In the genomic region with DNA sequence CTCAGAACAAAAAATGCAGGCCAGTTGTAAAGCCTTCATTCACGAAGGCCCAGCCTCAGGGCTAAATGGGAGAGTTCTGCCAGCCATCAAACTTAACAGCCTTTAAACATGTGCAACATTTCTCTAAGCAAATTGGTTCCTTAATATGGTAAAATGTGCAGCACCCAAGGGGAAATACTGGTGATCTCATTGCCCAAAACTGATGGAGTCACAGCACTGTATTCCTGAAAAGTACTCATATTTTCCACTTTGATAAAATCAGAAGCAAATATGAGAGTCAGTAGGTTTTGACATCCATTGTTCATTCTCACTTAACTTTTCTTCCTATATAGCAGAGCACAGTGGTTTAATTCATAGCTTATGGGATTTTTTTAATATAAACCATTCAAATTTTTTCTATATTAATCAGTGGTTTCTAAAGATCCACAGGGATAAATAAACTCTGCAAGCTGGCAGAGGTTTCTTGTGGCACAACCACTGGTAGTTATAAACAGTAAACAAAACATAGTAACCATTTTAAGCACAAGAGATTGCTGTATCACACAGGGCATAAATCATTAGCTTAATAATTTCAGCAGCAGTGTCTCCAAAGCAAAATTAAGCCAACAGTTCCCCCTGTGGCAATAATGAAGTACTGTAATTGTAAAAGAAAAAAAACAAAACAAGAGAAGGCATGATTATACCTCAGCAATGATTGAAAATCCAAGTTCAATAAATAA, we compare ENCODE assay signal across 8 cellular contexts.
DNase-seq lines count a peak whose midpoint lies in the region; ATAC-seq and TF ChIP-seq lines count a peak whose summit lies in the region.

No MANE protein-coding gene starts in this region.

- no peak overlapping the region for H3K23ac ChIP-seq in trophoblast cell (ENCODE audit: low read length)

- H3K36me3 ChIP-seq in esophagus muscularis mucosa (no peaks in the 10 kb centered on the region), trophoblast cell (ENCODE audit: control insufficient read depth in 1 of 2, insufficient read depth in 2 of 2, low read length in 2 of 2) (no peaks in the 10 kb centered on the region)

- no peaks in the 10 kb centered on the region for H3K79me1 ChIP-seq in trophoblast cell (ENCODE audit: low read length)

- no peak overlapping the region for H2BK120ac ChIP-seq in trophoblast cell (ENCODE audit: insufficient read depth, low read length, poor library complexity)

- H4K91ac ChIP-seq in trophoblast cell (ENCODE audit: low read depth, low read length) = no peak overlapping the region

- H3K79me2 ChIP-seq in trophoblast cell (ENCODE audit: control insufficient read depth, insufficient read depth, low read length, poor library complexity) = no peaks in the 10 kb centered on the region

- no peak overlapping the region for H2BK5ac ChIP-seq in trophoblast cell (ENCODE audit: low read depth, low read length, poor library complexity)

- H3K27ac ChIP-seq in esophagus muscularis mucosa (replicated peaks in 1 of 4) = no peak overlapping the region
- peak overlapping the region; percentile 49 for H3K27ac ChIP-seq in trophoblast cell (ENCODE audit: low read depth, low read length)

- no peak overlapping the region for H4K8ac ChIP-seq in trophoblast cell (ENCODE audit: low read depth, low read length)

- no peak overlapping the region for H3K4me2 ChIP-seq in trophoblast cell (ENCODE audit: low read length)

- no peak for TF ChIP-seq POLR2A in esophagus muscularis mucosa (IDR thresholded peaks at IDR 0.05; ENCODE audit: low read depth)

- no peak for ATAC-seq in GM21381 (IDR thresholded peaks at IDR 0.05; ENCODE audit: unreplicated experiment)

- H2BK12ac ChIP-seq in trophoblast cell (ENCODE audit: low read length) = no peak overlapping the region

- no peak for TF ChIP-seq EP300 in esophagus muscularis mucosa (IDR thresholded peaks at IDR 0.05)

- H3K4me1 ChIP-seq in esophagus muscularis mucosa (peaks cover 0 to 15% (median 9%) of the 10 kb centered on the region in 4 donors), trophoblast cell (ENCODE audit: control insufficient read depth in 1 of 2, insufficient read depth in 2 of 2, low read length in 2 of 2) (peaks cover 3 to 6% of the 10 kb centered on the region in 2 experiments)

- no peak overlapping the region for H2AK5ac ChIP-seq in trophoblast cell (ENCODE audit: low read length)

- no peaks in the 10 kb centered on the region for H3K9me3 ChIP-seq in esophagus muscularis mucosa
- H3K9me3 ChIP-seq in trophoblast cell (ENCODE audit: insufficient read depth, low read depth, low read length) = peaks cover 5% of the 10 kb centered on the region

- H4K12ac ChIP-seq in trophoblast cell (ENCODE audit: low read depth, low read length) = no peak overlapping the region

- H3K4me3 ChIP-seq in esophagus muscularis mucosa = no peak overlapping the region
- H3K4me3 ChIP-seq in trophoblast cell (ENCODE audit: low read depth, low read length) = no peak overlapping the region

- H3K18ac ChIP-seq in trophoblast cell (ENCODE audit: low read length) = no peak overlapping the region

- WGBS in esophagus muscularis mucosa = 29% methylated on average over 1 of the region's 1 CpG
- no CpG with 5 or more reads among the region's 1 CpG for WGBS in trophoblast cell (ENCODE audit: extremely low coverage, insufficient coverage, insufficient read length)

- H3K14ac ChIP-seq in trophoblast cell (ENCODE audit: low read length) = no peak overlapping the region

- H3K4ac ChIP-seq in trophoblast cell (ENCODE audit: low read depth, low read length) = no peak overlapping the region

- H3K9ac ChIP-seq in trophoblast cell (ENCODE audit: low read length) = no peak overlapping the region

- DNase-seq in NCI-H2081 (lab: John Stamatoyannopoulos, UW) = peak; percentile 20 to 32
- no peak for DNase-seq in NCI-H2081 treated with DMSO at 0.1 percent for 48 hours (lab: John Stamatoyannopoulos, UW)
- DNase-seq in NCI-H1105 treated with DMSO at 0.1 percent for 48 hours (lab: John Stamatoyannopoulos, UW) = peak; percentile 52
- DNase-seq in esophagus muscularis mucosa (ENCODE audit: extremely low spot score) = no peak
- DNase-seq in trophoblast cell = peak; percentile 30 to 78
- DNase-seq in ecto neural progenitor cell (ENCODE audit: low spot score) = no peak
- no peak for DNase-seq in RPMI8226

- no peak overlapping the region for H2AFZ ChIP-seq in trophoblast cell (ENCODE audit: insufficient read depth, low read length, poor library complexity)

- TF ChIP-seq CTCF in esophagus muscularis mucosa (IDR thresholded peaks at IDR 0.05) = peak; percentile 16 to 50 (median 47)

- H3K27me3 ChIP-seq in esophagus muscularis mucosa = no peaks in the 10 kb centered on the region
- H3K27me3 ChIP-seq in trophoblast cell (ENCODE audit: insufficient read depth, low read length) = no peaks in the 10 kb centered on the region

- intact Hi-C loops in esophagus muscularis mucosa (cut with DNase I) = loop anchor here (10.0 kb wide), 1 partner anchor 722 kb away; a partner anchor contains a TSS

Comparison
In these comparisons a context has a peak if more than half of its experiments do, and no peak if none do; other contexts are left out.
1. DNase-seq: peak in NCI-H2081 (2 of 2), NCI-H1105 treated with DMSO at 0.1 percent for 48 hours (single experiment) and trophoblast cell (2 of 2); none in NCI-H2081 treated with DMSO at 0.1 percent for 48 hours (single experiment), esophagus muscularis mucosa (single experiment), ecto neural progenitor cell (single experiment) and RPMI8226 (single experiment).